9 cellular contexts compared by ENCODE assay signal in genomic region chr10:31101123-31101522, GRCh38.
DNase-seq lines count a peak whose midpoint lies in the region; ATAC-seq and TF ChIP-seq lines count a peak whose summit lies in the region.
"Had no signal": no experiment of that assay in that cellular context is flagged by ENCODE, and none has a peak within 500 bp of the region (broad histone marks: within the 10 kb centered on the region; RNA-seq: fewer than 3 reads in every experiment).

No MANE protein-coding gene starts in this region.

- no peak for TF ChIP-seq POLR2A in tibial nerve (IDR thresholded peaks at IDR 0.05)

- ATAC-seq in GM18858 (IDR thresholded peaks at IDR 0.05; ENCODE audit: unreplicated experiment) (peak; percentile 66), HG03159 (IDR thresholded peaks at IDR 0.05; ENCODE audit: unreplicated experiment) (peak; percentile 77), sciatic nerve (no peak)

- 68 to 76% methylated on average over 4 of the region's 4 CpGs for WGBS in tibial nerve, 2 donors

- no peak for TF ChIP-seq EP300 in tibial nerve (IDR thresholded peaks at IDR 0.05)

- peak; percentile 67 to 78 for DNase-seq in activated CD4-positive, alpha-beta T cell treated with anti-CD3 and anti-CD28 coated beads, Interleukin-2, amount 50 U/mL, for 48 hours
- DNase-seq in fibroblast of the aortic adventitia (ENCODE audit: low read depth) = peak; percentile 67
- DNase-seq in stimulated activated CD8-positive, alpha-beta memory T cell treated with anti-CD3 and anti-CD28 coated beads, Interleukin-4, amount 100 ng/mL, for 48 hours = peak; percentile 75
- DNase-seq in effector memory CD4-positive, alpha-beta T cell = no peak
- DNase-seq in tibial nerve (ENCODE audit: low spot score in 2 of 2) = no peak
- no peak for DNase-seq in sciatic nerve (ENCODE audit: low spot score)
- DNase-seq: right lobe of liver had no signal

- H3K36me3 ChIP-seq in effector memory CD4-positive, alpha-beta T cell (ENCODE audit: control insufficient read depth, insufficient read depth, low read length) = no peaks in the 10 kb centered on the region
- no peaks in the 10 kb centered on the region for H3K36me3 ChIP-seq in tibial nerve
- H3K36me3 ChIP-seq: right lobe of liver had no signal

- intact Hi-C loops in sciatic nerve (cut with DNase I) = no loop called here

- TF ChIP-seq CTCF in fibroblast of the aortic adventitia (IDR thresholded peaks at IDR 0.05; ENCODE audit: insufficient read depth, low read length) (no peak), tibial nerve (IDR thresholded peaks at IDR 0.05) (no peak)

- H3K27ac ChIP-seq in effector memory CD4-positive, alpha-beta T cell (ENCODE audit: insufficient read depth, low read length, poor library complexity, severe bottlenecking) = no peak overlapping the region
- H3K27ac ChIP-seq in tibial nerve = no peak overlapping the region
- H3K27ac ChIP-seq: right lobe of liver had no signal

- no peak overlapping the region for H3K4me3 ChIP-seq in fibroblast of the aortic adventitia (ENCODE audit: low read depth, low read length)
- no peak overlapping the region for H3K4me3 ChIP-seq in effector memory CD4-positive, alpha-beta T cell (ENCODE audit: insufficient read depth, low read depth, low read length, poor library complexity, severe bottlenecking)
- H3K4me3 ChIP-seq in tibial nerve = no peak overlapping the region
- H3K4me3 ChIP-seq: right lobe of liver had no signal

- no peaks in the 10 kb centered on the region for H3K27me3 ChIP-seq in effector memory CD4-positive, alpha-beta T cell (replicated peaks; ENCODE audit: control insufficient read depth, insufficient read depth, low read length, poor library complexity, severe bottlenecking)
- H3K27me3 ChIP-seq in tibial nerve = no peaks in the 10 kb centered on the region
- H3K27me3 ChIP-seq: right lobe of liver had no signal

- H3K9me3 ChIP-seq in effector memory CD4-positive, alpha-beta T cell (ENCODE audit: control insufficient read depth, low read length) = no peaks in the 10 kb centered on the region
- H3K9me3 ChIP-seq in tibial nerve = no peaks in the 10 kb centered on the region
- H3K9me3 ChIP-seq: right lobe of liver had no signal

- no peaks in the 10 kb centered on the region for H3K4me1 ChIP-seq in effector memory CD4-positive, alpha-beta T cell (ENCODE audit: control insufficient read depth, insufficient read depth, low read length, poor library complexity, severe bottlenecking)
- H3K4me1 ChIP-seq in tibial nerve = peaks cover 0 to 4% (median 0%) of the 10 kb centered on the region in 4 donors
- H3K4me1 ChIP-seq: right lobe of liver had no signal

Comparison
In these comparisons a context has a peak if more than half of its experiments do, and no peak if none do; other contexts are left out.
1. DNase-seq: peak in activated CD4-positive, alpha-beta T cell treated with anti-CD3 and anti-CD28 coated beads, Interleukin-2, amount 50 U/mL, for 48 hours (2 of 2), fibroblast of the aortic adventitia (single experiment) and stimulated activated CD8-positive, alpha-beta memory T cell treated with anti-CD3 and anti-CD28 coated beads, Interleukin-4, amount 100 ng/mL, for 48 hours (single experiment); none in effector memory CD4-positive, alpha-beta T cell (0 of 3), tibial nerve (0 of 2) and sciatic nerve (single experiment).